ENCODE assay signal across 8 cellular contexts in genomic region chr6:145734486-145735355, GRCh38. TPM values are rescaled to one million over a fixed set of nuclear protein-coding genes. Genes with fewer than 3 reads are reported as not detected.
A peak's percentile ranks its signal among the peaks of the same experiment; 100 is the strongest.
DNase-seq lines count a peak whose midpoint lies in the region; ATAC-seq and TF ChIP-seq lines count a peak whose summit lies in the region.

No MANE protein-coding gene starts in this region.

- peak overlapping the region; percentile 84 for H3K4me3 ChIP-seq in AG09309 (ENCODE audit: control insufficient read depth, low read depth, low read length)

- no peak for TF ChIP-seq CTCF in AG09309 (IDR thresholded peaks at IDR 0.05; ENCODE audit: control insufficient read depth, insufficient read depth, low read depth, low read length, missing control alignments)
- TF ChIP-seq CTCF in chondrocyte (IDR thresholded peaks at IDR 0.05) = no peak

- H3K27me3 Mint-ChIP-seq in chondrocyte (ENCODE audit: low read depth) = no peaks in the 10 kb centered on the region

- H3K4me3 Mint-ChIP-seq in chondrocyte (ENCODE audit: unreplicated experiment) = peak overlapping the region; percentile 92

- DNase-seq in AG09309 (ENCODE audit: low read depth) (peak; percentile 43), NCI-H226 (peak; percentile 93), chondrocyte (ENCODE audit: low spot score) (peak; percentile 96), kidney tubule cell (ENCODE audit: low spot score) (peak; percentile 92)
- DNase-seq in activated CD4-positive, alpha-beta T cell treated with anti-CD3 and anti-CD28 coated beads for 1 hour = peak; percentile 42
- DNase-seq in stimulated activated CD4-positive, alpha-beta T cell treated with anti-CD3 and anti-CD28 coated beads, Interleukin-1b, Interleukin-23, amount 100 ng/mL, for 24 hours (ENCODE audit: low read depth in 4 of 4, low spot score in 1 of 4) = peak; percentile 40 to 67 (median 58)

- H3K9me3 Mint-ChIP-seq in chondrocyte (ENCODE audit: low read depth) = peaks cover 2% of the 10 kb centered on the region

- H3K36me3 Mint-ChIP-seq in chondrocyte (ENCODE audit: low read depth) = peaks cover 3% of the 10 kb centered on the region

- ATAC-seq in GM19025 (IDR thresholded peaks at IDR 0.05; ENCODE audit: low read depth, unreplicated experiment) = peak; percentile 79
- ATAC-seq in HG03280 (IDR thresholded peaks at IDR 0.05; ENCODE audit: unreplicated experiment) = peak; percentile 65

- H3K27ac Mint-ChIP-seq in chondrocyte (ENCODE audit: unreplicated experiment) = peak overlapping the region; percentile 97

- H3K4me1 Mint-ChIP-seq in chondrocyte (ENCODE audit: low read depth) = peaks cover 31% of the 10 kb centered on the region

RNA-seq across cellular contexts. Expression of gene EPM2A, which starts 0.6 kb away (rescaled TPM):
- total RNA-seq in chondrocyte = 6.8 to 12.2 TPM (median 7.8 TPM) in 3 replicates

Comparison
In these comparisons a context has a peak if more than half of its experiments do, and no peak if none do; other contexts are left out.
1. Peak in every context shown above with its lines: DNase-seq, ATAC-seq and H3K4me3 ChIP-seq.
2. DNase-seq: peak in every context shown above with its lines; median percentile 96 in chondrocyte; 93 in NCI-H226; 92 in kidney tubule cell; 58 in stimulated activated CD4-positive, alpha-beta T cell treated with anti-CD3 and anti-CD28 coated beads, Interleukin-1b, Interleukin-23, amount 100 ng/mL, for 24 hours; 43 in AG09309; 42 in activated CD4-positive, alpha-beta T cell treated with anti-CD3 and anti-CD28 coated beads for 1 hour.